In the genomic region with DNA sequence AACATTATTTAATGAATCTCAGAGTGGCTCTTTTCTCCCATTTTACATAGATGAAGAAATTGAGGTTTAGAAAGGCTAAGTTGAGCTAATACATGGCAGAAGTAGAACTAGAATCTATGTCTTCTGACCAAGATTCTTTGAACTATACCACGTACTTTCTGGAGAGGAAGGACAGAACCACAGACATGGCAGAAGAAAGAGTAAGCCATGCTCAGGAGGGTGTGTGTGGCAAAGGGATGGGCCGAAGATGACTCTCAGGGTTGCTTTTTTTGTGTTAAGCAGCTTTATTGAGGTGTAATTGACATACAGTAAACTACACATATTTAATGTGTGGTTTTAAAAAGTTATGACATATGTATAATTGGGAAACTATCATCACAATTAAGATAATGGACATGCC, we compare ENCODE assay signal across 1 cellular context.
TF ChIP-seq lines count a peak whose summit lies in the region.

No MANE protein-coding gene starts in this region.

TF ChIP-seq in K562, 482 proteins besides CTCF, POLR2A, EP300 and RAD21 (continued from another document):
- TF ChIP-seq, protein P1, sequence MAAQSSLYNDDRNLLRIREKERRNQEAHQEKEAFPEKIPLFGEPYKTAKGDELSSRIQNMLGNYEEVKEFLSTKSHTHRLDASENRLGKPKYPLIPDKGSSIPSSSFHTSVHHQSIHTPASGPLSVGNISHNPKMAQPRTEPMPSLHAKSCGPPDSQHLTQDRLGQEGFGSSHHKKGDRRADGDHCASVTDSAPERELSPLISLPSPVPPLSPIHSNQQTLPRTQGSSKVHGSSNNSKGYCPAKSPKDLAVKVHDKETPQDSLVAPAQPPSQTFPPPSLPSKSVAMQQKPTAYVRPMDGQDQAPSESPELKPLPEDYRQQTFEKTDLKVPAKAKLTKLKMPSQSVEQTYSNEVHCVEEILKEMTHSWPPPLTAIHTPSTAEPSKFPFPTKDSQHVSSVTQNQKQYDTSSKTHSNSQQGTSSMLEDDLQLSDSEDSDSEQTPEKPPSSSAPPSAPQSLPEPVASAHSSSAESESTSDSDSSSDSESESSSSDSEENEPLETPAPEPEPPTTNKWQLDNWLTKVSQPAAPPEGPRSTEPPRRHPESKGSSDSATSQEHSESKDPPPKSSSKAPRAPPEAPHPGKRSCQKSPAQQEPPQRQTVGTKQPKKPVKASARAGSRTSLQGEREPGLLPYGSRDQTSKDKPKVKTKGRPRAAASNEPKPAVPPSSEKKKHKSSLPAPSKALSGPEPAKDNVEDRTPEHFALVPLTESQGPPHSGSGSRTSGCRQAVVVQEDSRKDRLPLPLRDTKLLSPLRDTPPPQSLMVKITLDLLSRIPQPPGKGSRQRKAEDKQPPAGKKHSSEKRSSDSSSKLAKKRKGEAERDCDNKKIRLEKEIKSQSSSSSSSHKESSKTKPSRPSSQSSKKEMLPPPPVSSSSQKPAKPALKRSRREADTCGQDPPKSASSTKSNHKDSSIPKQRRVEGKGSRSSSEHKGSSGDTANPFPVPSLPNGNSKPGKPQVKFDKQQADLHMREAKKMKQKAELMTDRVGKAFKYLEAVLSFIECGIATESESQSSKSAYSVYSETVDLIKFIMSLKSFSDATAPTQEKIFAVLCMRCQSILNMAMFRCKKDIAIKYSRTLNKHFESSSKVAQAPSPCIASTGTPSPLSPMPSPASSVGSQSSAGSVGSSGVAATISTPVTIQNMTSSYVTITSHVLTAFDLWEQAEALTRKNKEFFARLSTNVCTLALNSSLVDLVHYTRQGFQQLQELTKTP (IDR thresholded peaks at IDR 0.05; ENCODE audit: low read depth in 1 of 2, partially characterized antibody in 2 of 2): no peak
- TF ChIP-seq ZNF561 (CRISPR knock-in tag; conservative IDR thresholded peaks at IDR 0.05) (no peak), ZNF121 (CRISPR knock-in tag; conservative IDR thresholded peaks at IDR 0.05) (no peak), PHTF2 (CRISPR knock-in tag; IDR thresholded peaks at IDR 0.05) (no peak), FUS (optimal IDR thresholded peaks at IDR 0.05; ENCODE audit: low read depth, low read length) (no peak), MTA3 (IDR thresholded peaks at IDR 0.05; ENCODE audit: borderline replicate concordance) (no peak), PHB (CRISPR knock-in tag; IDR thresholded peaks at IDR 0.05) (no peak), PHF20 (IDR thresholded peaks at IDR 0.05; ENCODE audit: partially characterized antibody) (no peak), ZZZ3 (IDR thresholded peaks at IDR 0.05) (no peak), NFYB (IDR thresholded peaks at IDR 0.05; ENCODE audit: extremely low read depth, insufficient read length) (no peak), ZNF143 (CRISPR knock-in tag; IDR thresholded peaks at IDR 0.05) (no peak)
